ENCODE assay signal across 1 cellular context in genomic region chr7:138460649-138461607, GRCh38.
A peak's percentile ranks its signal among the peaks of the same experiment; 100 is the strongest.
TF ChIP-seq lines count a peak whose summit lies in the region.

No MANE protein-coding gene starts in this region.

TF ChIP-seq in K562, 482 proteins besides CTCF, POLR2A, EP300 and RAD21 (continued from another document and continues in another):
- TF ChIP-seq ZNF318 (IDR thresholded peaks at IDR 0.05; ENCODE audit: borderline replicate concordance in 1 of 2, low read depth in 1 of 2) = 0 out of 4 replicates have a peak, but pooled peaks of 1 of the 2 experiments have one; percentile 17
- no peak for TF ChIP-seq TCFL5 (CRISPR knock-in tag; conservative IDR thresholded peaks at IDR 0.05)
- no peak for TF ChIP-seq TAF15 (IDR thresholded peaks at IDR 0.05; ENCODE audit: low read depth, low read length)
- no peak for TF ChIP-seq ZFP36 (IDR thresholded peaks at IDR 0.05; ENCODE audit: low read depth, low read length, partially characterized antibody)
- TF ChIP-seq ZNF512 (tag; IDR thresholded peaks at IDR 0.05) = no peak
- peak; percentile 97 for TF ChIP-seq CHD1 (IDR thresholded peaks at IDR 0.05; ENCODE audit: low read length)
- TF ChIP-seq CBFA2T2 (conservative IDR thresholded peaks at IDR 0.05) = no peak
- no peak for TF ChIP-seq ETS2 (tag; IDR thresholded peaks at IDR 0.05; ENCODE audit: borderline replicate concordance, poor library complexity, severe bottlenecking)
- TF ChIP-seq TBL1XR1 (IDR thresholded peaks at IDR 0.05; ENCODE audit: low read length in 2 of 2) = no peak
- no peak for TF ChIP-seq ZNF133 (CRISPR knock-in tag; IDR thresholded peaks at IDR 0.05)
- peak; percentile 22; the same call in 1 of the 2 replicates for TF ChIP-seq TOE1 (IDR thresholded peaks at IDR 0.05; ENCODE audit: borderline replicate concordance)
- peak; percentile 59; the same call in 1 of the 2 replicates for TF ChIP-seq TOE1 (CRISPR knock-in tag; IDR thresholded peaks at IDR 0.05; ENCODE audit: borderline replicate concordance, low read depth)
- no peak for TF ChIP-seq TAF9B (IDR thresholded peaks at IDR 0.05; ENCODE audit: partially characterized antibody)
- TF ChIP-seq MCM5 (IDR thresholded peaks at IDR 0.05; ENCODE audit: low read depth) = no peak
- TF ChIP-seq KAT7 (CRISPR knock-in tag; IDR thresholded peaks at IDR 0.05; ENCODE audit: borderline replicate concordance) = peak; percentile 44; the same call in 1 of the 2 replicates
- no peak; the same call in 1 of the 2 replicates for TF ChIP-seq ATF2 (CRISPR knock-in tag; IDR thresholded peaks at IDR 0.05)
- no peak for TF ChIP-seq ZNF224 (CRISPR knock-in tag; IDR thresholded peaks at IDR 0.05)
- TF ChIP-seq CHCHD3 (CRISPR knock-in tag; IDR thresholded peaks at IDR 0.05) = peak; percentile 37; the same call in 1 of the 2 replicates
- TF ChIP-seq RBM39 (optimal IDR thresholded peaks at IDR 0.05; ENCODE audit: low read depth, low read length) = no peak
- TF ChIP-seq ZNF263 (CRISPR knock-in tag; IDR thresholded peaks at IDR 0.05; ENCODE audit: borderline replicate concordance) = peak; percentile 34; the same call in 1 of the 2 replicates
- TF ChIP-seq ZNF766 (CRISPR knock-in tag; conservative IDR thresholded peaks at IDR 0.05) = no peak
- no peak for TF ChIP-seq HDAC6 (IDR thresholded peaks at IDR 0.05; ENCODE audit: low read depth, low read length)
- no peak for TF ChIP-seq MEF2A (IDR thresholded peaks at IDR 0.05; ENCODE audit: control insufficient read depth, low read depth, low read length)
- no peak for TF ChIP-seq ZNF589 (CRISPR knock-in tag; IDR thresholded peaks at IDR 0.05; ENCODE audit: low read depth)
- 0 out of 2 replicates have a peak, but pooled peaks have one; percentile 16 for TF ChIP-seq ZNF24 (IDR thresholded peaks at IDR 0.05)
- no peak; the same call in 1 of the 2 replicates for TF ChIP-seq CBX5 (IDR thresholded peaks at IDR 0.05; ENCODE audit: borderline replicate concordance, low read depth)
- TF ChIP-seq SREBF1 (IDR thresholded peaks at IDR 0.05; ENCODE audit: borderline replicate concordance, low read depth, low read length) = no peak
- no peak for TF ChIP-seq KLF10 (CRISPR knock-in tag; IDR thresholded peaks at IDR 0.05)
- TF ChIP-seq MED1 (CRISPR knock-in tag; IDR thresholded peaks at IDR 0.05; ENCODE audit: borderline replicate concordance) = 0 out of 2 replicates have a peak, but pooled peaks have one; percentile 54
- TF ChIP-seq TRIM28 (IDR thresholded peaks at IDR 0.05) = no peak
- no peak for TF ChIP-seq ZNF311 (CRISPR knock-in tag; IDR thresholded peaks at IDR 0.05)
- no peak; the same call in 1 of the 2 replicates for TF ChIP-seq E2F5 (CRISPR knock-in tag; IDR thresholded peaks at IDR 0.05)
- TF ChIP-seq SMARCB1 (IDR thresholded peaks at IDR 0.05; ENCODE audit: insufficient read length, low read depth) = no peak
- no peak for TF ChIP-seq ZNF197 (CRISPR knock-in tag; IDR thresholded peaks at IDR 0.05; ENCODE audit: low read depth)
- TF ChIP-seq SNRNP70 (optimal IDR thresholded peaks at IDR 0.05; ENCODE audit: low read depth, low read length) = no peak
- TF ChIP-seq CBX2 (IDR thresholded peaks at IDR 0.05; ENCODE audit: insufficient read depth, low read length, poor library complexity, severe bottlenecking) = no peak
- no peak for TF ChIP-seq IRF1 (CRISPR knock-in tag; IDR thresholded peaks at IDR 0.05; ENCODE audit: borderline replicate concordance)
- no peak for TF ChIP-seq HDAC3 (IDR thresholded peaks at IDR 0.05; ENCODE audit: borderline replicate concordance, partially characterized antibody)
- TF ChIP-seq RBM34 (IDR thresholded peaks at IDR 0.05; ENCODE audit: borderline replicate concordance, insufficient read depth, low read length) = 0 out of 2 replicates have a peak, but pooled peaks have one; percentile 18
- TF ChIP-seq LEF1 (IDR thresholded peaks at IDR 0.05) = peak; percentile 35; the same call in 1 of the 2 replicates
- 0 out of 2 replicates have a peak, but pooled peaks have one; percentile 62 for TF ChIP-seq E2F4 (CRISPR knock-in tag; IDR thresholded peaks at IDR 0.05; ENCODE audit: low read depth)
- TF ChIP-seq ZBTB26 (CRISPR knock-in tag; IDR thresholded peaks at IDR 0.05) = no peak
- peak; percentile 92 for TF ChIP-seq MEIS2 (IDR thresholded peaks at IDR 0.05; ENCODE audit: partially characterized antibody)
- no peak for TF ChIP-seq ZBTB5 (IDR thresholded peaks at IDR 0.05)
- no peak for TF ChIP-seq ZNF79 (CRISPR knock-in tag; IDR thresholded peaks at IDR 0.05; ENCODE audit: low read depth)
- TF ChIP-seq ZNF696 (CRISPR knock-in tag; conservative IDR thresholded peaks at IDR 0.05) = no peak
- TF ChIP-seq EP400 (IDR thresholded peaks at IDR 0.05) = peak; percentile 10
- no peak for TF ChIP-seq ZNF699 (CRISPR knock-in tag; IDR thresholded peaks at IDR 0.05; ENCODE audit: insufficient replicate concordance)
- no peak for TF ChIP-seq ZNF121 (CRISPR knock-in tag; conservative IDR thresholded peaks at IDR 0.05)
- no peak for TF ChIP-seq HNRNPH1 (optimal IDR thresholded peaks at IDR 0.05; ENCODE audit: low read depth, low read length)
- no peak for TF ChIP-seq PHTF2 (CRISPR knock-in tag; IDR thresholded peaks at IDR 0.05)
- peak; percentile 3 for TF ChIP-seq JUND (IDR thresholded peaks at IDR 0.05; ENCODE audit: borderline replicate concordance, low read depth, low read length)
- no peak; the same call in 2 of the 3 replicates for TF ChIP-seq JUND (tag; IDR thresholded peaks at IDR 0.05; ENCODE audit: borderline replicate concordance, low read depth, low read length)
